8 cellular contexts compared by ENCODE assay signal in genomic region chr2:226985227-226985946, GRCh38.
DNase-seq lines count a peak whose midpoint lies in the region; ATAC-seq and TF ChIP-seq lines count a peak whose summit lies in the region.

No MANE protein-coding gene starts in this region.

- no peak overlapping the region for H3K4me3 Mint-ChIP-seq in activated CD8-positive, alpha-beta T cell treated with anti-CD3 and anti-CD28 coated beads, Interleukin-2, amount 10 ng/mL, durations not matched to agents 7 days and 5 days

- H3K4me1 Mint-ChIP-seq in activated CD8-positive, alpha-beta T cell treated with anti-CD3 and anti-CD28 coated beads, Interleukin-2, amount 10 ng/mL, durations not matched to agents 7 days and 5 days (ENCODE audit: low read depth): peaks cover 35% of the 10 kb centered on the region

- ATAC-seq in GM18505 (IDR thresholded peaks at IDR 0.05; ENCODE audit: unreplicated experiment): peak; percentile 16
- ATAC-seq in HG02885 (IDR thresholded peaks at IDR 0.05; ENCODE audit: poor library complexity, unreplicated experiment): peak; percentile 31
- ATAC-seq in activated CD8-positive, alpha-beta T cell treated with anti-CD3 and anti-CD28 coated beads, Interleukin-2, amount 10 ng/mL, durations not matched to agents 7 days and 5 days: peak; percentile 41
- ATAC-seq in psoas muscle: peak; percentile 75 to 95 (median 85)

- peak overlapping the region; percentile 76 for H3K27ac Mint-ChIP-seq in activated CD8-positive, alpha-beta T cell treated with anti-CD3 and anti-CD28 coated beads, Interleukin-2, amount 10 ng/mL, durations not matched to agents 7 days and 5 days

- H3K4me1 ChIP-seq in cardiac muscle cell (ENCODE audit: low read depth): no peaks in the 10 kb centered on the region
- peaks cover 10% of the 10 kb centered on the region for H3K4me1 ChIP-seq in psoas muscle

- intact Hi-C loops in psoas muscle (cut with DNase I): loop anchor here (1.0 to 10.0 kb wide), 5 partner anchors 151 to 1316 kb away; partner anchors contain the start of gene RHBDD1 (in 1 of the 2)

- DNase-seq in AG20443 (ENCODE audit: low spot score) (peak; percentile 70), NCI-H2171 treated with DMSO at 0.1 percent for 48 hours (lab: John Stamatoyannopoulos, UW) (peak; percentile 71), cardiac muscle cell (ENCODE audit: low read depth in 1 of 2, low spot score in 1 of 2) (peak; percentile 65 to 89), psoas muscle (no peak), NCI-H187 treated with DMSO at 0.1 percent for 48 hours (lab: John Stamatoyannopoulos, UW) (no peak)
- DNase-seq in activated CD8-positive, alpha-beta T cell treated with anti-CD3 and anti-CD28 coated beads, Interleukin-2, amount 10 ng/mL, durations not matched to agents 7 days and 5 days: peak; percentile 51

- no peak for TF ChIP-seq POLR2A in GM18505 (IDR thresholded peaks at IDR 0.05; ENCODE audit: borderline replicate concordance, extremely low read depth, insufficient read depth, insufficient read length)

- H3K4me3 ChIP-seq in cardiac muscle cell (no peak overlapping the region), psoas muscle (no peak overlapping the region)

- no peaks in the 10 kb centered on the region for H3K36me3 ChIP-seq in cardiac muscle cell
- no peaks in the 10 kb centered on the region for H3K36me3 ChIP-seq in psoas muscle (ENCODE audit: insufficient read depth in 1 of 2, low read depth in 1 of 2)

- H3K27ac ChIP-seq in cardiac muscle cell: no peak overlapping the region
- H3K27ac ChIP-seq in psoas muscle: peak overlapping the region; percentile 27

- H3K9me3 ChIP-seq in cardiac muscle cell (ENCODE audit: low read depth) (no peaks in the 10 kb centered on the region), psoas muscle (no peaks in the 10 kb centered on the region)

- H3K27me3 Mint-ChIP-seq in activated CD8-positive, alpha-beta T cell treated with anti-CD3 and anti-CD28 coated beads, Interleukin-2, amount 10 ng/mL, durations not matched to agents 7 days and 5 days (ENCODE audit: low read depth): no peaks in the 10 kb centered on the region

- 18 to 29% (median 26%) methylated on average over 10 of the region's 10 CpGs for WGBS in psoas muscle, 3 donors

- no peaks in the 10 kb centered on the region for H3K9me3 Mint-ChIP-seq in activated CD8-positive, alpha-beta T cell treated with anti-CD3 and anti-CD28 coated beads, Interleukin-2, amount 10 ng/mL, durations not matched to agents 7 days and 5 days (ENCODE audit: insufficient read depth)

- TF ChIP-seq CTCF in cardiac muscle cell (IDR thresholded peaks at IDR 0.05; ENCODE audit: low read depth, low read length) (peak; percentile 59), psoas muscle (IDR thresholded peaks at IDR 0.05) (peak; percentile 75)

- POLR2A ChIA-PET in activated CD8-positive, alpha-beta T cell treated with anti-CD3 and anti-CD28 coated beads, Interleukin-2, amount 10 ng/mL, durations not matched to agents 7 days and 5 days (lab: Charles Lee): interaction anchor here (2.2 kb wide), 1 partner anchor 150 kb away, joined by 11 read pairs; the partner anchor contains the start of gene RHBDD1

- H3K27me3 ChIP-seq in cardiac muscle cell (no peaks in the 10 kb centered on the region), psoas muscle (ENCODE audit: insufficient read depth in 3 of 3, low read length in 2 of 3) (no peaks in the 10 kb centered on the region)

- CTCF ChIA-PET in activated CD8-positive, alpha-beta T cell treated with anti-CD3 and anti-CD28 coated beads, Interleukin-2, amount 10 ng/mL, durations not matched to agents 7 days and 5 days (lab: Charles Lee): interaction anchor here (0.7 to 2.8 kb wide), 21 partner anchors 9 to 1320 kb away, joined by 3 to 29 read pairs (median 5); partner anchors contain the start of gene IRS1

- no peaks in the 10 kb centered on the region for H3K36me3 Mint-ChIP-seq in activated CD8-positive, alpha-beta T cell treated with anti-CD3 and anti-CD28 coated beads, Interleukin-2, amount 10 ng/mL, durations not matched to agents 7 days and 5 days (ENCODE audit: low read depth)

Comparison
In these comparisons a context has a peak if more than half of its experiments do, and no peak if none do; other contexts are left out.
1. DNase-seq: peak in AG20443 (single experiment), NCI-H2171 treated with DMSO at 0.1 percent for 48 hours (single experiment), activated CD8-positive, alpha-beta T cell treated with anti-CD3 and anti-CD28 coated beads, Interleukin-2, amount 10 ng/mL, durations not matched to agents 7 days and 5 days (single experiment) and cardiac muscle cell (2 of 2); none in psoas muscle (0 of 2) and NCI-H187 treated with DMSO at 0.1 percent for 48 hours (single experiment).
2. ATAC-seq: peak in every context shown above with its lines; median percentile 85 in psoas muscle; 41 in activated CD8-positive, alpha-beta T cell treated with anti-CD3 and anti-CD28 coated beads, Interleukin-2, amount 10 ng/mL, durations not matched to agents 7 days and 5 days; 31 in HG02885; 16 in GM18505.